ENCODE assay signal across 8 cellular contexts in the genomic region with DNA sequence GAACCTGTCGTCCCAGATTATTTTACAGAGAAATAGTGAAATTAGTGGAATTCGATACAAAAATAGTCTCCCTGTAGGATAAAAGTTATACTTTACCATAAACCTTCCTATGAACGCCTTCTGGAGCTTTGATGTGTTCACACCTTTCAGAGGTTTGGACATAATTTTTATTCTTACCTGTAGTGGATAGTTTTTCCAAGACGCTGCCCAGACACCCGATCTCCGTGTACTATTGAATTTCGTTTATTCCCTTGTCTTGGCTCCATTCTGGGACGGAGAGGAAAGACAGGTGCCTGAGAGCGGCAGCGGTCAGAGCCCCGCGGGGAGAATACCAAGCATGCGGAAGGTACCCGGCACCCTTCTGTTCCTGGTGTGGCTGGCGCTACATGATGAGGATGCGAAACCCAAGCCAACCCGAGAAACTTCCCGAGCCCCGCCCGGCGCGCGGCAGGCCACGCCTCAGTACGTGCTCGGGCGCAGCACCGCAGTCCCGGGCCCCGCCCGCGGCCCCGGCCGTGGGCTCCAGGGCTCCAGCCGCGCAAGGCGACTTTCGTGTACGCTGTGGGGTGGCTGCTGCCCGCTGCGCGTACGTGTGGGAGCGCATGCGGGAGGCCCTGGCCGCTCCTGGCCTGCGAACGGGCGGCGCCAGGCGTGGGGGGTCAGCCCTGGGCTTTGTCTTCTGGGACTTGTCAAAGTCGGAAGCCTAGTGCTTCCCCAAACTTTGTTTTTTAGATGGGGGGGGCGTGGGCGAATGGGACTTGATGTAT. TPM values are rescaled to one million over a fixed set of nuclear protein-coding genes. Genes with fewer than 3 reads are reported as not detected.
A peak's percentile ranks its signal among the peaks of the same experiment; 100 is the strongest.
DNase-seq lines count a peak whose midpoint lies in the region; ATAC-seq and TF ChIP-seq lines count a peak whose summit lies in the region.

No MANE protein-coding gene starts in this region.

- POLR2A ChIA-PET in CD4-positive, alpha-beta T cell (lab: Charles Lee), result interaction anchor here (0.6 to 7.1 kb wide), 5 partner anchors 11 to 1656 kb away, joined by 3 to 37 read pairs (median 3); a partner anchor contains a TSS

- peak; percentile 40 to 75 (median 62) for DNase-seq in CD4-positive, alpha-beta T cell
- DNase-seq in HK-2 (ENCODE audit: unreplicated experiment) (peak; percentile 82), SK-MEL-5 (ENCODE audit: low read depth, low spot score) (peak; percentile 73), Right ventricle myocardium superior (peak; percentile 95), posterior cingulate gyrus (peak; percentile 52 to 95 (median 68)), type B pancreatic cell (ENCODE audit: extremely low spot score, unreplicated experiment) (no peak)

- peak overlapping the region; percentile 83 for H3K4me3 Mint-ChIP-seq in CD4-positive, alpha-beta T cell
- peak overlapping the region; percentile 91 for H3K4me3 Mint-ChIP-seq in activated naive CD8-positive, alpha-beta T cell
- H3K4me3 Mint-ChIP-seq in type B pancreatic cell, result peak overlapping the region; percentile 86

- no peaks in the 10 kb centered on the region for H3K9me3 ChIP-seq in CD4-positive, alpha-beta T cell (ENCODE audit: control insufficient read depth, low read length)

- peak; percentile 94 for ATAC-seq in CD4-positive, alpha-beta T cell (ENCODE audit: poor library complexity)
- peak; percentile 92 for ATAC-seq in GM19455 (IDR thresholded peaks at IDR 0.05; ENCODE audit: unreplicated experiment)
- peak; percentile 97 for ATAC-seq in Right ventricle myocardium superior (ENCODE audit: poor library complexity)

- H3K27me3 ChIP-seq in CD4-positive, alpha-beta T cell (ENCODE audit: control insufficient read depth, insufficient read depth, low read length), result no peaks in the 10 kb centered on the region

- H3K36me3 Mint-ChIP-seq in CD4-positive, alpha-beta T cell (ENCODE audit: low read depth), result peaks cover 33% of the 10 kb centered on the region
- H3K36me3 Mint-ChIP-seq in activated naive CD8-positive, alpha-beta T cell, result peaks cover 15% of the 10 kb centered on the region
- H3K36me3 Mint-ChIP-seq in type B pancreatic cell, result peaks cover 16% of the 10 kb centered on the region

- peak overlapping the region; percentile 58 for H3K27ac Mint-ChIP-seq in CD4-positive, alpha-beta T cell
- H3K27ac Mint-ChIP-seq in activated naive CD8-positive, alpha-beta T cell, result peak overlapping the region; percentile 78
- H3K27ac Mint-ChIP-seq in type B pancreatic cell, result peak overlapping the region; percentile 93

- H3K27me3 Mint-ChIP-seq in CD4-positive, alpha-beta T cell, result no peaks in the 10 kb centered on the region
- H3K27me3 Mint-ChIP-seq in activated naive CD8-positive, alpha-beta T cell, result no peaks in the 10 kb centered on the region
- H3K27me3 Mint-ChIP-seq in type B pancreatic cell, result no peaks in the 10 kb centered on the region

- no peak for TF ChIP-seq CTCF in CD4-positive, alpha-beta T cell (IDR thresholded peaks at IDR 0.05)
- TF ChIP-seq CTCF in type B pancreatic cell (conservative IDR thresholded peaks at IDR 0.05), result no peak

- CTCF ChIA-PET in CD4-positive, alpha-beta T cell (lab: Charles Lee), result interaction anchor here (1.9 kb wide), 1 partner anchor 16 kb away, joined by 4 read pairs; no protein-coding TSS in a partner anchor

- intact Hi-C loops in CD4-positive, alpha-beta T cell (cut with DNase I, micrococcal nuclease), result loop anchor here in 1 of 2 experiments (5.0 kb wide), 2 partner anchors 54 to 86 kb away; a partner anchor contains a TSS
- intact Hi-C loops in Right ventricle myocardium superior (cut with DNase I) (no loop called here), posterior cingulate gyrus (cut with DNase I) (no loop called here)

- peaks cover 4% of the 10 kb centered on the region for H3K4me1 Mint-ChIP-seq in CD4-positive, alpha-beta T cell (ENCODE audit: low read depth)
- peaks cover 15% of the 10 kb centered on the region for H3K4me1 Mint-ChIP-seq in activated naive CD8-positive, alpha-beta T cell (ENCODE audit: low read depth)
- no peaks in the 10 kb centered on the region for H3K4me1 Mint-ChIP-seq in type B pancreatic cell (ENCODE audit: unreplicated experiment)

- H3K9me3 Mint-ChIP-seq in CD4-positive, alpha-beta T cell, result no peaks in the 10 kb centered on the region
- H3K9me3 Mint-ChIP-seq in activated naive CD8-positive, alpha-beta T cell (ENCODE audit: low read depth), result no peaks in the 10 kb centered on the region
- H3K9me3 Mint-ChIP-seq in type B pancreatic cell, result no peaks in the 10 kb centered on the region

- H3K27ac ChIP-seq in CD4-positive, alpha-beta T cell (ENCODE audit: low read depth, low read length), result peak overlapping the region; percentile 32

- in situ Hi-C loops in SK-MEL-5 (cut with HindIII; ENCODE audit: low pct_unique_long_range_greater_than_20kb, low sequenced_read_pairs), result no loop called here

RNA-seq across cellular contexts. Expression of a gene that starts 11.3 kb away (rescaled TPM):
- 1 to 10 TPM; 4.8 to 5.0 TPM for total RNA-seq in CD4-positive, alpha-beta T cell
- total RNA-seq in SK-MEL-5 (2014; rRNA removed; shearing (Covaris generic)), result 9.6 and 11.6 TPM in 2 replicates
- 7.7 and 11.5 TPM in 2 replicates for polyA plus RNA-seq in SK-MEL-5 (2015; cell fraction: cytosol; rRNA removed)
- 3.6 and 4.5 TPM in 2 replicates for polyA plus RNA-seq in SK-MEL-5 (2015; cell fraction: nucleus; rRNA removed)
- total RNA-seq in Right ventricle myocardium superior (13.7 TPM), type B pancreatic cell (ENCODE audit: low replicate concordance) (3.2 and 5.6 TPM in 2 replicates)

RNA-seq across cellular contexts. Expression of a gene that starts 55.6 kb away (rescaled TPM):
- 100 to 1,000 TPM; 350 to 369 TPM for total RNA-seq in CD4-positive, alpha-beta T cell
- total RNA-seq in SK-MEL-5 (2014; rRNA removed; shearing (Covaris generic)), result 79.5 and 84.4 TPM in 2 replicates
- 54.8 and 69.1 TPM in 2 replicates for polyA plus RNA-seq in SK-MEL-5 (2015; cell fraction: cytosol; rRNA removed)
- polyA plus RNA-seq in SK-MEL-5 (2015; cell fraction: nucleus; rRNA removed), result 34.5 and 61.4 TPM in 2 replicates
- total RNA-seq in Right ventricle myocardium superior (47.1 TPM), type B pancreatic cell (ENCODE audit: low replicate concordance) (110 and 114 TPM in 2 replicates)
